1 cellular context compared by ENCODE assay signal in the genomic region with DNA sequence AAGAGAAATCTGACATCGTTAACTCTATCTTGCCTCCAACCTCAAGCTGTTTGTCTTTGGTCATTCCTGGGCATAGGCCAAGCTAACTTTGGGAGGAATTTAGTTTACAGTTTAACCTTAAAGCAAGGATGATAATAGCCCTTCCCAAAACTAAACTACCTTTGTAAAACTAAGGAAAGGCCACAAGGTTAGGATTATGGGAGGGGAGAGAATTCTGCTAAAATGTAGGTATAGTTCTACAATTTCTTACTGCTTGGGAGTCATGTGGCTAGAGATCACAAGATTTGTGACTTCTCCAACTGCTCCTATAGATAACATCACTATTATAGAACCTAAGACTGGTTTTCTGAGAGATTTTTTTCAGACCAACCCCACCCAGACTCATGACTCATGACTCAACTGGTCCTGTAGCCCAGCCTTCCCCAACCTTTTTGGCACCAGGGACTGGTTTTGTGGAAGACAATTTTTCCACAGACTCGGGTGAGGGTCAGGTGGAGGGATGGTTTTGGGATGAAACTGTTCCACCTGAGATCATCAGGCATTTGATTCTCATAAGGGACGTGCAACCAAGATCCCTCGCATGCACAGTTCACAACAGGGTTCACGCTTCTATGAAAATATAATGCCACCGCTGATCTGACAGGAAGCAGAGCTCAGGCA.
TF ChIP-seq lines count a peak whose summit lies in the region.

No MANE protein-coding gene starts in this region.

TF ChIP-seq in K562, 482 proteins besides CTCF, POLR2A, EP300 and RAD21 (continued from another document and continues in another):
- TF ChIP-seq, protein P1, sequence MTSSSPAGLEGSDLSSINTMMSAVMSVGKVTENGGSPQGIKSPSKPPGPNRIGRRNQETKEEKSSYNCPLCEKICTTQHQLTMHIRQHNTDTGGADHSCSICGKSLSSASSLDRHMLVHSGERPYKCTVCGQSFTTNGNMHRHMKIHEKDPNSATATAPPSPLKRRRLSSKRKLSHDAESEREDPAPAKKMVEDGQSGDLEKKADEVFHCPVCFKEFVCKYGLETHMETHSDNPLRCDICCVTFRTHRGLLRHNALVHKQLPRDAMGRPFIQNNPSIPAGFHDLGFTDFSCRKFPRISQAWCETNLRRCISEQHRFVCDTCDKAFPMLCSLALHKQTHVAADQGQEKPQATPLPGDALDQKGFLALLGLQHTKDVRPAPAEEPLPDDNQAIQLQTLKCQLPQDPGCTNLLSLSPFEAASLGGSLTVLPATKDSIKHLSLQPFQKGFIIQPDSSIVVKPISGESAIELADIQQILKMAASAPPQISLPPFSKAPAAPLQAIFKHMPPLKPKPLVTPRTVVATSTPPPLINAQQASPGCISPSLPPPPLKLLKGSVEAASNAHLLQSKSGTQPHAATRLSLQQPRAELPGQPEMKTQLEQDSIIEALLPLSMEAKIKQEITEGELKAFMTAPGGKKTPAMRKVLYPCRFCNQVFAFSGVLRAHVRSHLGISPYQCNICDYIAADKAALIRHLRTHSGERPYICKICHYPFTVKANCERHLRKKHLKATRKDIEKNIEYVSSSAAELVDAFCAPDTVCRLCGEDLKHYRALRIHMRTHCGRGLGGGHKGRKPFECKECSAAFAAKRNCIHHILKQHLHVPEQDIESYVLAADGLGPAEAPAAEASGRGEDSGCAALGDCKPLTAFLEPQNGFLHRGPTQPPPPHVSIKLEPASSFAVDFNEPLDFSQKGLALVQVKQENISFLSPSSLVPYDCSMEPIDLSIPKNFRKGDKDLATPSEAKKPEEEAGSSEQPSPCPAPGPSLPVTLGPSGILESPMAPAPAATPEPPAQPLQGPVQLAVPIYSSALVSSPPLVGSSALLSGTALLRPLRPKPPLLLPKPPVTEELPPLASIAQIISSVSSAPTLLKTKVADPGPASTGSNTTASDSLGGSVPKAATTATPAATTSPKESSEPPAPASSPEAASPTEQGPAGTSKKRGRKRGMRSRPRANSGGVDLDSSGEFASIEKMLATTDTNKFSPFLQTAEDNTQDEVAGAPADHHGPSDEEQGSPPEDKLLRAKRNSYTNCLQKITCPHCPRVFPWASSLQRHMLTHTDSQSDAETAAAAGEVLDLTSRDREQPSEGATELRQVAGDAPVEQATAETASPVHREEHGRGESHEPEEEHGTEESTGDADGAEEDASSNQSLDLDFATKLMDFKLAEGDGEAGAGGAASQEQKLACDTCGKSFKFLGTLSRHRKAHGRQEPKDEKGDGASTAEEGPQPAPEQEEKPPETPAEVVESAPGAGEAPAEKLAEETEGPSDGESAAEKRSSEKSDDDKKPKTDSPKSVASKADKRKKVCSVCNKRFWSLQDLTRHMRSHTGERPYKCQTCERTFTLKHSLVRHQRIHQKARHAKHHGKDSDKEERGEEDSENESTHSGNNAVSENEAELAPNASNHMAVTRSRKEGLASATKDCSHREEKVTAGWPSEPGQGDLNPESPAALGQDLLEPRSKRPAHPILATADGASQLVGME (CRISPR knock-in tag; IDR thresholded peaks at IDR 0.05), result 0 out of 2 replicates have a peak, but pooled peaks have one; percentile 39
- TF ChIP-seq, protein P2, sequence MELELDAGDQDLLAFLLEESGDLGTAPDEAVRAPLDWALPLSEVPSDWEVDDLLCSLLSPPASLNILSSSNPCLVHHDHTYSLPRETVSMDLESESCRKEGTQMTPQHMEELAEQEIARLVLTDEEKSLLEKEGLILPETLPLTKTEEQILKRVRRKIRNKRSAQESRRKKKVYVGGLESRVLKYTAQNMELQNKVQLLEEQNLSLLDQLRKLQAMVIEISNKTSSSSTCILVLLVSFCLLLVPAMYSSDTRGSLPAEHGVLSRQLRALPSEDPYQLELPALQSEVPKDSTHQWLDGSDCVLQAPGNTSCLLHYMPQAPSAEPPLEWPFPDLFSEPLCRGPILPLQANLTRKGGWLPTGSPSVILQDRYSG (tag; conservative IDR thresholded peaks at IDR 0.05; ENCODE audit: low read depth), result 0 out of 2 replicates have a peak, but pooled peaks have one; percentile 36
- TF ChIP-seq ZFX (CRISPR knock-in tag; IDR thresholded peaks at IDR 0.05) (peak; percentile 45; the same call in 1 of the 2 replicates), FOSL1 (tag; conservative IDR thresholded peaks at IDR 0.05) (peak; percentile 96), TOE1 (IDR thresholded peaks at IDR 0.05; ENCODE audit: borderline replicate concordance) (peak; percentile 84; the same call in 1 of the 2 replicates), TOE1 (CRISPR knock-in tag; IDR thresholded peaks at IDR 0.05; ENCODE audit: borderline replicate concordance, low read depth) (no peak), JUNB (CRISPR knock-in tag; conservative IDR thresholded peaks at IDR 0.05) (0 out of 2 replicates have a peak, but pooled peaks have one; percentile 37), STAT5B (CRISPR knock-in tag; IDR thresholded peaks at IDR 0.05) (no peak), NR2C2 (CRISPR knock-in tag; IDR thresholded peaks at IDR 0.05) (no peak), NR2C2 (tag; IDR thresholded peaks at IDR 0.05) (peak; percentile 60), KAT2B (IDR thresholded peaks at IDR 0.05; ENCODE audit: low read depth, low read length) (no peak), ZNF24 (IDR thresholded peaks at IDR 0.05) (no peak), MTA1 (IDR thresholded peaks at IDR 0.05; ENCODE audit: borderline replicate concordance) (peak; percentile 2; the same call in 1 of the 2 replicates), ZNF354B (CRISPR knock-in tag; IDR thresholded peaks at IDR 0.05) (peak; percentile 75; the same call in 1 of the 2 replicates), ZNF695 (CRISPR knock-in tag; IDR thresholded peaks at IDR 0.05) (no peak), HDAC8 (tag; IDR thresholded peaks at IDR 0.05) (0 out of 2 replicates have a peak, but pooled peaks have one; percentile 55), ADNP (tag; IDR thresholded peaks at IDR 0.05) (peak; percentile 79), BRD9 (IDR thresholded peaks at IDR 0.05; ENCODE audit: low read depth, partially characterized antibody) (no peak), RNF2 (IDR thresholded peaks at IDR 0.05) (peak; percentile 65; the same call in 1 of the 2 replicates), POLR2H (tag; IDR thresholded peaks at IDR 0.05; ENCODE audit: low read depth) (no peak), BMI1 (IDR thresholded peaks at IDR 0.05; ENCODE audit: low read length) (no peak), ZNF239 (CRISPR knock-in tag; IDR thresholded peaks at IDR 0.05) (peak; percentile 62; the same call in 1 of the 2 replicates), JUND (IDR thresholded peaks at IDR 0.05; ENCODE audit: borderline replicate concordance, low read depth, low read length) (peak; percentile 91), JUND (tag; IDR thresholded peaks at IDR 0.05; ENCODE audit: borderline replicate concordance, low read depth, low read length) (peak; percentile 81; the same call in 2 of the 3 replicates), DACH1 (IDR thresholded peaks at IDR 0.05; ENCODE audit: partially characterized antibody) (no peak), HDAC2 (IDR thresholded peaks at IDR 0.05) (no peak), ARID1B (IDR thresholded peaks at IDR 0.05) (peak; percentile 72), SP1 (CRISPR knock-in tag; IDR thresholded peaks at IDR 0.05) (0 out of 2 replicates have a peak, but pooled peaks have one; percentile 14), ZSCAN29 (IDR thresholded peaks at IDR 0.05) (no peak), TAL1 (IDR thresholded peaks at IDR 0.05) (no peak), ZNF76 (CRISPR knock-in tag; IDR thresholded peaks at IDR 0.05; ENCODE audit: borderline replicate concordance) (0 out of 2 replicates have a peak, but pooled peaks have one; percentile 12), HOXB6 (CRISPR knock-in tag; IDR thresholded peaks at IDR 0.05; ENCODE audit: borderline replicate concordance) (no peak), PRMT5 (CRISPR knock-in tag; IDR thresholded peaks at IDR 0.05) (no peak), ETS2 (tag; IDR thresholded peaks at IDR 0.05; ENCODE audit: borderline replicate concordance, poor library complexity, severe bottlenecking) (no peak), ZKSCAN8 (CRISPR knock-in tag; IDR thresholded peaks at IDR 0.05) (0 out of 2 replicates have a peak, but pooled peaks have one; percentile 41), CREM (IDR thresholded peaks at IDR 0.05; ENCODE audit: low read depth) (no peak), ZNF41 (CRISPR knock-in tag; conservative IDR thresholded peaks at IDR 0.05) (peak; percentile 53), ZNF830 (CRISPR knock-in tag; IDR thresholded peaks at IDR 0.05) (no peak)
- TF ChIP-seq, protein P3, sequence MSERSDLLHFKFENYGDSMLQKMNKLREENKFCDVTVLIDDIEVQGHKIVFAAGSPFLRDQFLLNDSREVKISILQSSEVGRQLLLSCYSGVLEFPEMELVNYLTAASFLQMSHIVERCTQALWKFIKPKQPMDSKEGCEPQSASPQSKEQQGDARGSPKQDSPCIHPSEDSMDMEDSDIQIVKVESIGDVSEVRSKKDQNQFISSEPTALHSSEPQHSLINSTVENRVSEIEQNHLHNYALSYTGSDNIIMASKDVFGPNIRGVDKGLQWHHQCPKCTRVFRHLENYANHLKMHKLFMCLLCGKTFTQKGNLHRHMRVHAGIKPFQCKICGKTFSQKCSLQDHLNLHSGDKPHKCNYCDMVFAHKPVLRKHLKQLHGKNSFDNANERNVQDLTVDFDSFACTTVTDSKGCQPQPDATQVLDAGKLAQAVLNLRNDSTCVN (CRISPR knock-in tag; IDR thresholded peaks at IDR 0.05), result no peak
- TF ChIP-seq, protein P4, sequence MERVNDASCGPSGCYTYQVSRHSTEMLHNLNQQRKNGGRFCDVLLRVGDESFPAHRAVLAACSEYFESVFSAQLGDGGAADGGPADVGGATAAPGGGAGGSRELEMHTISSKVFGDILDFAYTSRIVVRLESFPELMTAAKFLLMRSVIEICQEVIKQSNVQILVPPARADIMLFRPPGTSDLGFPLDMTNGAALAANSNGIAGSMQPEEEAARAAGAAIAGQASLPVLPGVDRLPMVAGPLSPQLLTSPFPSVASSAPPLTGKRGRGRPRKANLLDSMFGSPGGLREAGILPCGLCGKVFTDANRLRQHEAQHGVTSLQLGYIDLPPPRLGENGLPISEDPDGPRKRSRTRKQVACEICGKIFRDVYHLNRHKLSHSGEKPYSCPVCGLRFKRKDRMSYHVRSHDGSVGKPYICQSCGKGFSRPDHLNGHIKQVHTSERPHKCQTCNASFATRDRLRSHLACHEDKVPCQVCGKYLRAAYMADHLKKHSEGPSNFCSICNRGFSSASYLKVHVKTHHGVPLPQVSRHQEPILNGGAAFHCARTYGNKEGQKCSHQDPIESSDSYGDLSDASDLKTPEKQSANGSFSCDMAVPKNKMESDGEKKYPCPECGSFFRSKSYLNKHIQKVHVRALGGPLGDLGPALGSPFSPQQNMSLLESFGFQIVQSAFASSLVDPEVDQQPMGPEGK (CRISPR knock-in tag; IDR thresholded peaks at IDR 0.05; ENCODE audit: borderline replicate concordance), result peak; percentile 48; the same call in 1 of the 2 replicates
- TF ChIP-seq, protein P5, sequence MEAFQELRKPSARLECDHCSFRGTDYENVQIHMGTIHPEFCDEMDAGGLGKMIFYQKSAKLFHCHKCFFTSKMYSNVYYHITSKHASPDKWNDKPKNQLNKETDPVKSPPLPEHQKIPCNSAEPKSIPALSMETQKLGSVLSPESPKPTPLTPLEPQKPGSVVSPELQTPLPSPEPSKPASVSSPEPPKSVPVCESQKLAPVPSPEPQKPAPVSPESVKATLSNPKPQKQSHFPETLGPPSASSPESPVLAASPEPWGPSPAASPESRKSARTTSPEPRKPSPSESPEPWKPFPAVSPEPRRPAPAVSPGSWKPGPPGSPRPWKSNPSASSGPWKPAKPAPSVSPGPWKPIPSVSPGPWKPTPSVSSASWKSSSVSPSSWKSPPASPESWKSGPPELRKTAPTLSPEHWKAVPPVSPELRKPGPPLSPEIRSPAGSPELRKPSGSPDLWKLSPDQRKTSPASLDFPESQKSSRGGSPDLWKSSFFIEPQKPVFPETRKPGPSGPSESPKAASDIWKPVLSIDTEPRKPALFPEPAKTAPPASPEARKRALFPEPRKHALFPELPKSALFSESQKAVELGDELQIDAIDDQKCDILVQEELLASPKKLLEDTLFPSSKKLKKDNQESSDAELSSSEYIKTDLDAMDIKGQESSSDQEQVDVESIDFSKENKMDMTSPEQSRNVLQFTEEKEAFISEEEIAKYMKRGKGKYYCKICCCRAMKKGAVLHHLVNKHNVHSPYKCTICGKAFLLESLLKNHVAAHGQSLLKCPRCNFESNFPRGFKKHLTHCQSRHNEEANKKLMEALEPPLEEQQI (IDR thresholded peaks at IDR 0.05), result no peak
- TF ChIP-seq, protein P6, sequence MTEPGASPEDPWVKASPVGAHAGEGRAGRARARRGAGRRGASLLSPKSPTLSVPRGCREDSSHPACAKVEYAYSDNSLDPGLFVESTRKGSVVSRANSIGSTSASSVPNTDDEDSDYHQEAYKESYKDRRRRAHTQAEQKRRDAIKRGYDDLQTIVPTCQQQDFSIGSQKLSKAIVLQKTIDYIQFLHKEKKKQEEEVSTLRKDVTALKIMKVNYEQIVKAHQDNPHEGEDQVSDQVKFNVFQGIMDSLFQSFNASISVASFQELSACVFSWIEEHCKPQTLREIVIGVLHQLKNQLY (CRISPR knock-in tag; conservative IDR thresholded peaks at IDR 0.05), result no peak
- TF ChIP-seq, protein P7, sequence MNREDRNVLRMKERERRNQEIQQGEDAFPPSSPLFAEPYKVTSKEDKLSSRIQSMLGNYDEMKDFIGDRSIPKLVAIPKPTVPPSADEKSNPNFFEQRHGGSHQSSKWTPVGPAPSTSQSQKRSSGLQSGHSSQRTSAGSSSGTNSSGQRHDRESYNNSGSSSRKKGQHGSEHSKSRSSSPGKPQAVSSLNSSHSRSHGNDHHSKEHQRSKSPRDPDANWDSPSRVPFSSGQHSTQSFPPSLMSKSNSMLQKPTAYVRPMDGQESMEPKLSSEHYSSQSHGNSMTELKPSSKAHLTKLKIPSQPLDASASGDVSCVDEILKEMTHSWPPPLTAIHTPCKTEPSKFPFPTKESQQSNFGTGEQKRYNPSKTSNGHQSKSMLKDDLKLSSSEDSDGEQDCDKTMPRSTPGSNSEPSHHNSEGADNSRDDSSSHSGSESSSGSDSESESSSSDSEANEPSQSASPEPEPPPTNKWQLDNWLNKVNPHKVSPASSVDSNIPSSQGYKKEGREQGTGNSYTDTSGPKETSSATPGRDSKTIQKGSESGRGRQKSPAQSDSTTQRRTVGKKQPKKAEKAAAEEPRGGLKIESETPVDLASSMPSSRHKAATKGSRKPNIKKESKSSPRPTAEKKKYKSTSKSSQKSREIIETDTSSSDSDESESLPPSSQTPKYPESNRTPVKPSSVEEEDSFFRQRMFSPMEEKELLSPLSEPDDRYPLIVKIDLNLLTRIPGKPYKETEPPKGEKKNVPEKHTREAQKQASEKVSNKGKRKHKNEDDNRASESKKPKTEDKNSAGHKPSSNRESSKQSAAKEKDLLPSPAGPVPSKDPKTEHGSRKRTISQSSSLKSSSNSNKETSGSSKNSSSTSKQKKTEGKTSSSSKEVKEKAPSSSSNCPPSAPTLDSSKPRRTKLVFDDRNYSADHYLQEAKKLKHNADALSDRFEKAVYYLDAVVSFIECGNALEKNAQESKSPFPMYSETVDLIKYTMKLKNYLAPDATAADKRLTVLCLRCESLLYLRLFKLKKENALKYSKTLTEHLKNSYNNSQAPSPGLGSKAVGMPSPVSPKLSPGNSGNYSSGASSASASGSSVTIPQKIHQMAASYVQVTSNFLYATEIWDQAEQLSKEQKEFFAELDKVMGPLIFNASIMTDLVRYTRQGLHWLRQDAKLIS (CRISPR knock-in tag; IDR thresholded peaks at IDR 0.05), result no peak
- TF ChIP-seq, protein P8, sequence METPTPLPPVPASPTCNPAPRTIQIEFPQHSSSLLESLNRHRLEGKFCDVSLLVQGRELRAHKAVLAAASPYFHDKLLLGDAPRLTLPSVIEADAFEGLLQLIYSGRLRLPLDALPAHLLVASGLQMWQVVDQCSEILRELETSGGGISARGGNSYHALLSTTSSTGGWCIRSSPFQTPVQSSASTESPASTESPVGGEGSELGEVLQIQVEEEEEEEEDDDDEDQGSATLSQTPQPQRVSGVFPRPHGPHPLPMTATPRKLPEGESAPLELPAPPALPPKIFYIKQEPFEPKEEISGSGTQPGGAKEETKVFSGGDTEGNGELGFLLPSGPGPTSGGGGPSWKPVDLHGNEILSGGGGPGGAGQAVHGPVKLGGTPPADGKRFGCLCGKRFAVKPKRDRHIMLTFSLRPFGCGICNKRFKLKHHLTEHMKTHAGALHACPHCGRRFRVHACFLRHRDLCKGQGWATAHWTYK (CRISPR knock-in tag; IDR thresholded peaks at IDR 0.05), result peak; percentile 66; the same call in 1 of the 2 replicates
